ENCODE assay signal across 1 cellular context in the genomic region with DNA sequence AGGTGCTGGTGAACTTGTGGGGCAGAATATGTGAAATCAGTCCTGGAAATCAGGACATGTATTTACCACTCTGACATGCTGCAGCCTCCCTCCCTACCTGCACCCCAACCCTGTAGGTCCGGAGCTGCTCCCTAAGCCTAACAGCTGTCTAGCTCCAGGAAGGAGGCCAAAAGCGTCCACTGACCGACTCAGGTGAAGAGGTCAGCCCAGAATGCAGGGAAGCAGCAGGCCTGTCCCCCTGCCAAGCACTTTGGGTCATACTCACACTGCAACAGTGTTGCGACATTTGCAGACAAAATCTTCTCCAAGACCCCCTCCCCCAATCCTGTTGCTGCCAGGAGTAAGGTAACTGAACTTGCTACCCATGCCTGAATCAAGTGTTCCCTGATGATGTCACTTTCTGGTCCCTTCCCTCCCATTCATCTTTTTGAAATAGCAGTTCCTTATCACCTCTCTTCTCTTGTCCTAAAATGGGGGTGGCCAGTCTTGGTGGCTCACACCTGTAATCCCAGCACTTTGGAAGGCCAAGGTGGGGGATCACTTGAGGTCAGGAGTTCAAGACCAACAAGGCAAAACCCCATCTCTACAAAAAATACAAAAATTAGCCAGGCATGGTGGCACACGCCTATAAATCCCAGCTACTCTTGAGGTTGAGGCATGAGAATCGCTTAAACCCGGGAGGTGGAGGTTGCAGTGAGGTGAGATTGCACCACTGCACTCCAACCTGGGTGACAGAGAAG.
TF ChIP-seq lines count a peak whose summit lies in the region.

No MANE protein-coding gene starts in this region.

TF ChIP-seq in HepG2, 621 proteins besides CTCF, POLR2A, EP300 and RAD21 (continued from another document and continues in another):
- peak; percentile 89; the same call in 1 of the 2 replicates for TF ChIP-seq NCOA1 (CRISPR knock-in tag; IDR thresholded peaks at IDR 0.05)
- TF ChIP-seq ZNF430 (CRISPR knock-in tag; IDR thresholded peaks at IDR 0.05) = no peak
- TF ChIP-seq YEATS4 (CRISPR knock-in tag; IDR thresholded peaks at IDR 0.05; ENCODE audit: borderline replicate concordance) = no peak
- no peak for TF ChIP-seq RELA (CRISPR knock-in tag; IDR thresholded peaks at IDR 0.05)
- peak; percentile 43; the same call in 1 of the 2 replicates for TF ChIP-seq CREB1 (IDR thresholded peaks at IDR 0.05)
- TF ChIP-seq CREB1 (CRISPR knock-in tag; IDR thresholded peaks at IDR 0.05) = no peak
- 0 out of 2 replicates have a peak, but pooled peaks have one; percentile 23 for TF ChIP-seq HOXA3 (CRISPR knock-in tag; IDR thresholded peaks at IDR 0.05)
- TF ChIP-seq ARNT (IDR thresholded peaks at IDR 0.05) = no peak
- peak; percentile 79 for TF ChIP-seq ATF7 (IDR thresholded peaks at IDR 0.05)
- TF ChIP-seq ATF7 (CRISPR knock-in tag; IDR thresholded peaks at IDR 0.05) = no peak
- TF ChIP-seq HMG20B (CRISPR knock-in tag; conservative IDR thresholded peaks at IDR 0.05) = no peak
- TF ChIP-seq SAFB2 (CRISPR knock-in tag; IDR thresholded peaks at IDR 0.05; ENCODE audit: borderline replicate concordance, low read depth) = no peak
- TF ChIP-seq KMT2A (CRISPR knock-in tag; IDR thresholded peaks at IDR 0.05) = no peak
- TF ChIP-seq, protein P1, sequence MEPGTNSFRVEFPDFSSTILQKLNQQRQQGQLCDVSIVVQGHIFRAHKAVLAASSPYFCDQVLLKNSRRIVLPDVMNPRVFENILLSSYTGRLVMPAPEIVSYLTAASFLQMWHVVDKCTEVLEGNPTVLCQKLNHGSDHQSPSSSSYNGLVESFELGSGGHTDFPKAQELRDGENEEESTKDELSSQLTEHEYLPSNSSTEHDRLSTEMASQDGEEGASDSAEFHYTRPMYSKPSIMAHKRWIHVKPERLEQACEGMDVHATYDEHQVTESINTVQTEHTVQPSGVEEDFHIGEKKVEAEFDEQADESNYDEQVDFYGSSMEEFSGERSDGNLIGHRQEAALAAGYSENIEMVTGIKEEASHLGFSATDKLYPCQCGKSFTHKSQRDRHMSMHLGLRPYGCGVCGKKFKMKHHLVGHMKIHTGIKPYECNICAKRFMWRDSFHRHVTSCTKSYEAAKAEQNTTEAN (CRISPR knock-in tag; conservative IDR thresholded peaks at IDR 0.05) = no peak
- TF ChIP-seq SNRNP70 (IDR thresholded peaks at IDR 0.05; ENCODE audit: low read depth, low read length) = no peak
- TF ChIP-seq KDM5B (CRISPR knock-in tag; IDR thresholded peaks at IDR 0.05; ENCODE audit: borderline replicate concordance) = no peak; the same call in 1 of the 2 replicates
- 0 out of 2 replicates have a peak, but pooled peaks have one; percentile 2 for TF ChIP-seq ZNF350 (CRISPR knock-in tag; IDR thresholded peaks at IDR 0.05; ENCODE audit: borderline replicate concordance, low read depth)
- TF ChIP-seq, protein P2, sequence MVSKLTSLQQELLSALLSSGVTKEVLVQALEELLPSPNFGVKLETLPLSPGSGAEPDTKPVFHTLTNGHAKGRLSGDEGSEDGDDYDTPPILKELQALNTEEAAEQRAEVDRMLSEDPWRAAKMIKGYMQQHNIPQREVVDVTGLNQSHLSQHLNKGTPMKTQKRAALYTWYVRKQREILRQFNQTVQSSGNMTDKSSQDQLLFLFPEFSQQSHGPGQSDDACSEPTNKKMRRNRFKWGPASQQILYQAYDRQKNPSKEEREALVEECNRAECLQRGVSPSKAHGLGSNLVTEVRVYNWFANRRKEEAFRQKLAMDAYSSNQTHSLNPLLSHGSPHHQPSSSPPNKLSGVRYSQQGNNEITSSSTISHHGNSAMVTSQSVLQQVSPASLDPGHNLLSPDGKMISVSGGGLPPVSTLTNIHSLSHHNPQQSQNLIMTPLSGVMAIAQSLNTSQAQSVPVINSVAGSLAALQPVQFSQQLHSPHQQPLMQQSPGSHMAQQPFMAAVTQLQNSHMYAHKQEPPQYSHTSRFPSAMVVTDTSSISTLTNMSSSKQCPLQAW (CRISPR knock-in tag; IDR thresholded peaks at IDR 0.05) = no peak
- TF ChIP-seq RBFOX2 (IDR thresholded peaks at IDR 0.05; ENCODE audit: low read depth, low read length) = no peak
- no peak for TF ChIP-seq HDAC1 (CRISPR knock-in tag; IDR thresholded peaks at IDR 0.05)
- TF ChIP-seq ZNF572 (CRISPR knock-in tag; IDR thresholded peaks at IDR 0.05) = 0 out of 2 replicates have a peak, but pooled peaks have one; percentile 17
- no peak for TF ChIP-seq SMAD1 (CRISPR knock-in tag; IDR thresholded peaks at IDR 0.05; ENCODE audit: borderline replicate concordance, low read depth)
- TF ChIP-seq ZC3H4 (CRISPR knock-in tag; IDR thresholded peaks at IDR 0.05; ENCODE audit: borderline replicate concordance) = no peak
- TF ChIP-seq ZNF263 (CRISPR knock-in tag; IDR thresholded peaks at IDR 0.05) = no peak
- TF ChIP-seq KDM1A (CRISPR knock-in tag; IDR thresholded peaks at IDR 0.05) = no peak
- TF ChIP-seq REL (CRISPR knock-in tag; conservative IDR thresholded peaks at IDR 0.05) = no peak
- no peak for TF ChIP-seq SMARCE1 (IDR thresholded peaks at IDR 0.05; ENCODE audit: borderline replicate concordance)
- no peak for TF ChIP-seq ZFP82 (CRISPR knock-in tag; IDR thresholded peaks at IDR 0.05; ENCODE audit: borderline replicate concordance)
- 0 out of 2 replicates have a peak, but pooled peaks have one; percentile 6 for TF ChIP-seq CAMTA2 (CRISPR knock-in tag; IDR thresholded peaks at IDR 0.05; ENCODE audit: borderline replicate concordance)
- no peak for TF ChIP-seq NONO (IDR thresholded peaks at IDR 0.05)
- TF ChIP-seq NONO (CRISPR knock-in tag; conservative IDR thresholded peaks at IDR 0.05) = 0 out of 2 replicates have a peak, but pooled peaks have one; percentile 12
- TF ChIP-seq ZNF501 (CRISPR knock-in tag; IDR thresholded peaks at IDR 0.05) = no peak
- 0 out of 2 replicates have a peak, but pooled peaks have one; percentile 23 for TF ChIP-seq PHF21A (CRISPR knock-in tag; IDR thresholded peaks at IDR 0.05)
- no peak for TF ChIP-seq NR2C2 (CRISPR knock-in tag; IDR thresholded peaks at IDR 0.05; ENCODE audit: borderline replicate concordance)
- TF ChIP-seq ZNF607 (CRISPR knock-in tag; IDR thresholded peaks at IDR 0.05; ENCODE audit: borderline replicate concordance) = no peak
- TF ChIP-seq, protein P3, sequence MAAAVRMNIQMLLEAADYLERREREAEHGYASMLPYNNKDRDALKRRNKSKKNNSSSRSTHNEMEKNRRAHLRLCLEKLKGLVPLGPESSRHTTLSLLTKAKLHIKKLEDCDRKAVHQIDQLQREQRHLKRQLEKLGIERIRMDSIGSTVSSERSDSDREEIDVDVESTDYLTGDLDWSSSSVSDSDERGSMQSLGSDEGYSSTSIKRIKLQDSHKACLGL (CRISPR knock-in tag; IDR thresholded peaks at IDR 0.05) = no peak
- no peak for TF ChIP-seq SRSF9 (IDR thresholded peaks at IDR 0.05; ENCODE audit: borderline replicate concordance, insufficient read depth, low read depth, low read length, poor library complexity, severe bottlenecking)
- TF ChIP-seq RFXANK (CRISPR knock-in tag; IDR thresholded peaks at IDR 0.05) = no peak
- no peak for TF ChIP-seq ZNF274 (CRISPR knock-in tag; IDR thresholded peaks at IDR 0.05)
- no peak for TF ChIP-seq ZMYM2 (CRISPR knock-in tag; IDR thresholded peaks at IDR 0.05)
- TF ChIP-seq HOXA5 (CRISPR knock-in tag; IDR thresholded peaks at IDR 0.05) = no peak
- TF ChIP-seq RXRA (CRISPR knock-in tag; IDR thresholded peaks at IDR 0.05) = no peak; the same call in 1 of the 2 replicates
- TF ChIP-seq, protein P4, sequence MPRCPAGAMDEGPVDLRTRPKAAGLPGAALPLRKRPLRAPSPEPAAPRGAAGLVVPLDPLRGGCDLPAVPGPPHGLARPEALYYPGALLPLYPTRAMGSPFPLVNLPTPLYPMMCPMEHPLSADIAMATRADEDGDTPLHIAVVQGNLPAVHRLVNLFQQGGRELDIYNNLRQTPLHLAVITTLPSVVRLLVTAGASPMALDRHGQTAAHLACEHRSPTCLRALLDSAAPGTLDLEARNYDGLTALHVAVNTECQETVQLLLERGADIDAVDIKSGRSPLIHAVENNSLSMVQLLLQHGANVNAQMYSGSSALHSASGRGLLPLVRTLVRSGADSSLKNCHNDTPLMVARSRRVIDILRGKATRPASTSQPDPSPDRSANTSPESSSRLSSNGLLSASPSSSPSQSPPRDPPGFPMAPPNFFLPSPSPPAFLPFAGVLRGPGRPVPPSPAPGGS (CRISPR knock-in tag; IDR thresholded peaks at IDR 0.05) = 0 out of 2 replicates have a peak, but pooled peaks have one; percentile 13
- TF ChIP-seq, protein P5, sequence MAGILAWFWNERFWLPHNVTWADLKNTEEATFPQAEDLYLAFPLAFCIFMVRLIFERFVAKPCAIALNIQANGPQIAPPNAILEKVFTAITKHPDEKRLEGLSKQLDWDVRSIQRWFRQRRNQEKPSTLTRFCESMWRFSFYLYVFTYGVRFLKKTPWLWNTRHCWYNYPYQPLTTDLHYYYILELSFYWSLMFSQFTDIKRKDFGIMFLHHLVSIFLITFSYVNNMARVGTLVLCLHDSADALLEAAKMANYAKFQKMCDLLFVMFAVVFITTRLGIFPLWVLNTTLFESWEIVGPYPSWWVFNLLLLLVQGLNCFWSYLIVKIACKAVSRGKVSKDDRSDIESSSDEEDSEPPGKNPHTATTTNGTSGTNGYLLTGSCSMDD (CRISPR knock-in tag; IDR thresholded peaks at IDR 0.05) = no peak
- TF ChIP-seq, protein P6, sequence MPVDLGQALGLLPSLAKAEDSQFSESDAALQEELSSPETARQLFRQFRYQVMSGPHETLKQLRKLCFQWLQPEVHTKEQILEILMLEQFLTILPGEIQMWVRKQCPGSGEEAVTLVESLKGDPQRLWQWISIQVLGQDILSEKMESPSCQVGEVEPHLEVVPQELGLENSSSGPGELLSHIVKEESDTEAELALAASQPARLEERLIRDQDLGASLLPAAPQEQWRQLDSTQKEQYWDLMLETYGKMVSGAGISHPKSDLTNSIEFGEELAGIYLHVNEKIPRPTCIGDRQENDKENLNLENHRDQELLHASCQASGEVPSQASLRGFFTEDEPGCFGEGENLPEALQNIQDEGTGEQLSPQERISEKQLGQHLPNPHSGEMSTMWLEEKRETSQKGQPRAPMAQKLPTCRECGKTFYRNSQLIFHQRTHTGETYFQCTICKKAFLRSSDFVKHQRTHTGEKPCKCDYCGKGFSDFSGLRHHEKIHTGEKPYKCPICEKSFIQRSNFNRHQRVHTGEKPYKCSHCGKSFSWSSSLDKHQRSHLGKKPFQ (CRISPR knock-in tag; IDR thresholded peaks at IDR 0.05; ENCODE audit: insufficient replicate concordance) = peak; percentile 40
- TF ChIP-seq ZNF382 (CRISPR knock-in tag; IDR thresholded peaks at IDR 0.05; ENCODE audit: borderline replicate concordance) = no peak
- TF ChIP-seq, protein P7, sequence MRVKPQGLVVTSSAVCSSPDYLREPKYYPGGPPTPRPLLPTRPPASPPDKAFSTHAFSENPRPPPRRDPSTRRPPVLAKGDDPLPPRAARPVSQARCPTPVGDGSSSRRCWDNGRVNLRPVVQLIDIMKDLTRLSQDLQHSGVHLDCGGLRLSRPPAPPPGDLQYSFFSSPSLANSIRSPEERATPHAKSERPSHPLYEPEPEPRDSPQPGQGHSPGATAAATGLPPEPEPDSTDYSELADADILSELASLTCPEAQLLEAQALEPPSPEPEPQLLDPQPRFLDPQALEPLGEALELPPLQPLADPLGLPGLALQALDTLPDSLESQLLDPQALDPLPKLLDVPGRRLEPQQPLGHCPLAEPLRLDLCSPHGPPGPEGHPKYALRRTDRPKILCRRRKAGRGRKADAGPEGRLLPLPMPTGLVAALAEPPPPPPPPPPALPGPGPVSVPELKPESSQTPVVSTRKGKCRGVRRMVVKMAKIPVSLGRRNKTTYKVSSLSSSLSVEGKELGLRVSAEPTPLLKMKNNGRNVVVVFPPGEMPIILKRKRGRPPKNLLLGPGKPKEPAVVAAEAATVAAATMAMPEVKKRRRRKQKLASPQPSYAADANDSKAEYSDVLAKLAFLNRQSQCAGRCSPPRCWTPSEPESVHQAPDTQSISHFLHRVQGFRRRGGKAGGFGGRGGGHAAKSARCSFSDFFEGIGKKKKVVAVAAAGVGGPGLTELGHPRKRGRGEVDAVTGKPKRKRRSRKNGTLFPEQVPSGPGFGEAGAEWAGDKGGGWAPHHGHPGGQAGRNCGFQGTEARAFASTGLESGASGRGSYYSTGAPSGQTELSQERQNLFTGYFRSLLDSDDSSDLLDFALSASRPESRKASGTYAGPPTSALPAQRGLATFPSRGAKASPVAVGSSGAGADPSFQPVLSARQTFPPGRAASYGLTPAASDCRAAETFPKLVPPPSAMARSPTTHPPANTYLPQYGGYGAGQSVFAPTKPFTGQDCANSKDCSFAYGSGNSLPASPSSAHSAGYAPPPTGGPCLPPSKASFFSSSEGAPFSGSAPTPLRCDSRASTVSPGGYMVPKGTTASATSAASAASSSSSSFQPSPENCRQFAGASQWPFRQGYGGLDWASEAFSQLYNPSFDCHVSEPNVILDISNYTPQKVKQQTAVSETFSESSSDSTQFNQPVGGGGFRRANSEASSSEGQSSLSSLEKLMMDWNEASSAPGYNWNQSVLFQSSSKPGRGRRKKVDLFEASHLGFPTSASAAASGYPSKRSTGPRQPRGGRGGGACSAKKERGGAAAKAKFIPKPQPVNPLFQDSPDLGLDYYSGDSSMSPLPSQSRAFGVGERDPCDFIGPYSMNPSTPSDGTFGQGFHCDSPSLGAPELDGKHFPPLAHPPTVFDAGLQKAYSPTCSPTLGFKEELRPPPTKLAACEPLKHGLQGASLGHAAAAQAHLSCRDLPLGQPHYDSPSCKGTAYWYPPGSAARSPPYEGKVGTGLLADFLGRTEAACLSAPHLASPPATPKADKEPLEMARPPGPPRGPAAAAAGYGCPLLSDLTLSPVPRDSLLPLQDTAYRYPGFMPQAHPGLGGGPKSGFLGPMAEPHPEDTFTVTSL (CRISPR knock-in tag; IDR thresholded peaks at IDR 0.05; ENCODE audit: borderline replicate concordance) = no peak
- TF ChIP-seq, protein P8, sequence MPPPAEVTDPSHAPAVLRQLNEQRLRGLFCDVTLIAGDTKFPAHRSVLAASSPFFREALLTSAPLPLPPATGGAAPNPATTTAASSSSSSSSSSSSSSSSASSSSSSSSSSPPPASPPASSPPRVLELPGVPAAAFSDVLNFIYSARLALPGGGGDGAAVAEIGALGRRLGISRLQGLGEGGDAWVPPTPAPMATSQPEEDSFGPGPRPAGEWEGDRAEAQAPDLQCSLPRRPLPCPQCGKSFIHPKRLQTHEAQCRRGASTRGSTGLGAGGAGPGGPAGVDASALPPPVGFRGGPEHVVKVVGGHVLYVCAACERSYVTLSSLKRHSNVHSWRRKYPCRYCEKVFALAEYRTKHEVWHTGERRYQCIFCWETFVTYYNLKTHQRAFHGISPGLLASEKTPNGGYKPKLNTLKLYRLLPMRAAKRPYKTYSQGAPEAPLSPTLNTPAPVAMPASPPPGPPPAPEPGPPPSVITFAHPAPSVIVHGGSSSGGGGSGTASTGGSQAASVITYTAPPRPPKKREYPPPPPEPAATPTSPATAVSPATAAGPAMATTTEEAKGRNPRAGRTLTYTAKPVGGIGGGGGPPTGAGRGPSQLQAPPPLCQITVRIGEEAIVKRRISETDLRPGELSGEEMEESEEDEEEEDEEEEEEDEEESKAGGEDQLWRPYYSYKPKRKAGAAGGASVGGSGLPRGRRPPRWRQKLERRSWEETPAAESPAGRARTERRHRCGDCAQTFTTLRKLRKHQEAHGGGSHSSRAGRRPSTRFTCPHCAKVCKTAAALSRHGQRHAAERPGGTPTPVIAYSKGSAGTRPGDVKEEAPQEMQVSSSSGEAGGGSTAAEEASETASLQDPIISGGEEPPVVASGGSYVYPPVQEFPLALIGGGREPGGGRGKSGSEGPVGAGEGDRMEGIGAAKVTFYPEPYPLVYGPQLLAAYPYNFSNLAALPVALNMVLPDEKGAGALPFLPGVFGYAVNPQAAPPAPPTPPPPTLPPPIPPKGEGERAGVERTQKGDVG (CRISPR knock-in tag; IDR thresholded peaks at IDR 0.05; ENCODE audit: borderline replicate concordance) = 0 out of 2 replicates have a peak, but pooled peaks have one; percentile 41
- TF ChIP-seq MEF2D (CRISPR knock-in tag; IDR thresholded peaks at IDR 0.05) = no peak
- no peak for TF ChIP-seq ZFP36L1 (CRISPR knock-in tag; IDR thresholded peaks at IDR 0.05)
- peak; percentile 83 for TF ChIP-seq CEBPG (CRISPR knock-in tag; IDR thresholded peaks at IDR 0.05)
- no peak for TF ChIP-seq ZNF232 (CRISPR knock-in tag; IDR thresholded peaks at IDR 0.05; ENCODE audit: borderline replicate concordance)
